23 cellular contexts compared by ENCODE assay signal in genomic region chr1:247295746-247296145, GRCh38. TPM values are rescaled to one million over a fixed set of nuclear protein-coding genes. Genes with fewer than 3 reads are reported as not detected.
DNase-seq lines count a peak whose midpoint lies in the region; ATAC-seq and TF ChIP-seq lines count a peak whose summit lies in the region.
"Had no signal": no experiment of that assay in that cellular context is flagged by ENCODE, and none has a peak within 500 bp of the region (broad histone marks: within the 10 kb centered on the region; RNA-seq: fewer than 3 reads in every experiment).

No MANE protein-coding gene starts in this region.

- TF ChIP-seq RAD21 in IMR-90 (IDR thresholded peaks at IDR 0.05; ENCODE audit: low read length): no peak

- no peak overlapping the region for H3K14ac ChIP-seq in IMR-90 (replicated peaks; ENCODE audit: low read depth, low read length)

- no peak overlapping the region; the same call in 1 of the 2 replicates for H3K27ac Mint-ChIP-seq in GM23338

- H3K4me2 ChIP-seq in GM23338 (peak overlapping the region; percentile 33; the same call in 1 of the 2 replicates), IMR-90 (ENCODE audit: low read depth, low read length) (no peak overlapping the region), mesendoderm (ENCODE audit: low read length) (no peak overlapping the region)
- H3K4me2 ChIP-seq: SK-N-SH had no signal

- TF ChIP-seq CTCF in GM23338 (conservative IDR thresholded peaks at IDR 0.05; ENCODE audit: low read depth in 2 of 2) (no peak), IMR-90 (conservative IDR thresholded peaks at IDR 0.05; ENCODE audit: low read depth, low read length) (no peak), fibroblast of pulmonary artery (IDR thresholded peaks at IDR 0.05; ENCODE audit: low read length, missing control alignments) (no peak)

- in situ Hi-C loops in IMR-90 (cut with MboI; ENCODE audit: low sequenced_read_pairs): no loop called here

- H3K18ac ChIP-seq in IMR-90 (ENCODE audit: low read depth, low read length) (no peak overlapping the region), mesendoderm (ENCODE audit: low read length) (no peak overlapping the region)

- H2BK15ac ChIP-seq in IMR-90 (ENCODE audit: low read depth, low read length): no peak overlapping the region
- no peak overlapping the region for H2BK15ac ChIP-seq in mesendoderm (replicated peaks; ENCODE audit: low read depth)

- no peaks in the 10 kb centered on the region for H3K9me3 ChIP-seq in IMR-90 (ENCODE audit: control insufficient read depth, insufficient read depth, low read length)
- H3K9me3 ChIP-seq: SK-N-SH had no signal

- H3K4me3 ChIP-seq in GM23338: 0 out of 2 replicates have a peak overlapping the region, but pooled peaks have one; percentile 17
- H3K4me3 ChIP-seq in IMR-90 (ENCODE audit: insufficient read depth, low read depth, low read length): no peak overlapping the region
- H3K4me3 ChIP-seq in fibroblast of pulmonary artery (replicated peaks; ENCODE audit: low read depth, low read length): no peak overlapping the region
- no peak overlapping the region for H3K4me3 ChIP-seq in mesendoderm (ENCODE audit: low read length)
- H3K4me3 ChIP-seq: GM23248 had no signal

- intact Hi-C loops in IMR-90 (cut with micrococcal nuclease): loop anchor here (10.0 kb wide), 1 partner anchor 191 kb away; the partner anchor contains the start of gene ZNF669

- H2AFZ ChIP-seq in GM23338 (no peak overlapping the region), IMR-90 (replicated peaks; ENCODE audit: low read length, poor library complexity) (no peak overlapping the region)
- H2AFZ ChIP-seq: GM23248 had no signal

- H4K5ac ChIP-seq in IMR-90 (ENCODE audit: low read depth, low read length): no peak overlapping the region
- no peak overlapping the region for H4K5ac ChIP-seq in mesendoderm (ENCODE audit: low read length)

- DNase-seq in GM23338 (ENCODE audit: low spot score): no peak
- DNase-seq in IMR-90: peak; percentile 17
- DNase-seq in fibroblast of pulmonary artery (ENCODE audit: low read depth): peak; percentile 27
- peak; percentile 80 for DNase-seq in mesendoderm
- DNase-seq in NOMO-1 treated with dmso at 0.1 percent for 144 hours (lab: John Stamatoyannopoulos, UW; ENCODE audit: unreplicated experiment): no peak
- DNase-seq: 8988T, Calu3, DMS79 treated with DMSO at 0.1 percent for 48 hours, NCI-H1092, NCI-H1417 treated with DMSO at 0.1 percent for 48 hours, NCI-H1694 treated with DMSO at 0.1 percent for 48 hours, NCI-H2081, NCI-H510A, NCI-H69, PC-3, SK-N-SH, SW 1271 had no signal

- H3K9me1 ChIP-seq in IMR-90 (ENCODE audit: insufficient read depth, low read length): peaks cover 8% of the 10 kb centered on the region; the same call in 1 of the 2 replicates

- BruUV-seq in IMR-90 (replicated peaks; lab: Mats Ljungman, UMichigan): no TSS peak

- H3K36me3 ChIP-seq in GM23338 (ENCODE audit: insufficient read depth) (no peaks in the 10 kb centered on the region), IMR-90 (ENCODE audit: control insufficient read depth, insufficient read depth, low read length) (peaks cover 23% of the 10 kb centered on the region), mesendoderm (ENCODE audit: control insufficient read depth, insufficient read depth, low read length) (peaks cover 3% of the 10 kb centered on the region)

- ATAC-seq in GM23338 (no peak), IMR-90 (ENCODE audit: low read depth) (no peak), HG03175 (IDR thresholded peaks at IDR 0.05; ENCODE audit: unreplicated experiment) (no peak), HG02938 (IDR thresholded peaks at IDR 0.05; ENCODE audit: unreplicated experiment) (no peak), GM21360 (IDR thresholded peaks at IDR 0.05; ENCODE audit: unreplicated experiment) (no peak)
- ATAC-seq: HCT116, PC-3 had no signal

- no peak overlapping the region for H2AK9ac ChIP-seq in IMR-90 (replicated peaks; ENCODE audit: low read depth, low read length, poor library complexity)

- no peaks in the 10 kb centered on the region for H3K9me3 Mint-ChIP-seq in GM23338

- no peak overlapping the region for H3K27ac ChIP-seq in GM23338 (ENCODE audit: low read depth)
- no peak overlapping the region for H3K27ac ChIP-seq in IMR-90 (ENCODE audit: insufficient read depth, low read length)
- H3K27ac ChIP-seq in mesendoderm (ENCODE audit: low read depth, low read length): peak overlapping the region; percentile 73
- H3K27ac ChIP-seq: GM23248 had no signal

- POLR2A ChIA-PET in IMR-90 (lab: Charles Lee; ENCODE audit: unreplicated experiment): no interaction called here

- H3K56ac ChIP-seq in IMR-90 (ENCODE audit: extremely low read depth, insufficient read depth, low read length) (no peak overlapping the region), mesendoderm (ENCODE audit: low read length) (peak overlapping the region; percentile 29)

- H4K20me1 ChIP-seq in GM23338 (replicated peaks; ENCODE audit: insufficient read depth) (no peaks in the 10 kb centered on the region), IMR-90 (ENCODE audit: insufficient read depth, low read length) (peaks cover 4% of the 10 kb centered on the region; the same call in 1 of the 2 replicates)

- peaks cover 14% of the 10 kb centered on the region; the same call in 1 of the 2 replicates for H3K9me2 ChIP-seq in GM23338 (ENCODE audit: insufficient read depth)
- H3K9me2 ChIP-seq: SK-N-SH had no signal

- H2BK5ac ChIP-seq in IMR-90 (ENCODE audit: low read depth, low read length, poor library complexity, severe bottlenecking) (no peak overlapping the region), mesendoderm (ENCODE audit: low read length) (peak overlapping the region; percentile 86)

- H2AK5ac ChIP-seq in IMR-90 (ENCODE audit: low read depth, low read length) (no peak overlapping the region), mesendoderm (ENCODE audit: low read length) (no peak overlapping the region)

- H2BK120ac ChIP-seq in IMR-90 (ENCODE audit: low read depth, low read length) (no peak overlapping the region), mesendoderm (ENCODE audit: low read depth, low read length) (no peak overlapping the region)

- no peak overlapping the region for H4K91ac ChIP-seq in IMR-90 (ENCODE audit: insufficient read depth, low read depth, low read length)

- TF ChIP-seq POLR2A in IMR-90 (IDR thresholded peaks at IDR 0.05; ENCODE audit: low read depth, low read length): no peak

- H3K9ac ChIP-seq in IMR-90 (ENCODE audit: low read depth, low read length): no peak overlapping the region
- H3K9ac ChIP-seq in mesendoderm (ENCODE audit: low read length): no peak overlapping the region
- H3K9ac ChIP-seq: GM23248, SK-N-SH had no signal

- no CpG with 5 or more reads among the region's 5 CpGs for WGBS in IMR-90 (ENCODE audit: extremely low coverage in 2 of 2, insufficient read length in 1 of 2), 2 experiments
- WGBS in mesendoderm (ENCODE audit: extremely low coverage, insufficient coverage, low lambda C conversion rate): no CpG with 5 or more reads among the region's 5 CpGs

- H3K79me1 ChIP-seq in IMR-90 (ENCODE audit: low read depth in 1 of 2, low read length in 2 of 2) (no peaks in the 10 kb centered on the region), mesendoderm (ENCODE audit: low read length) (no peaks in the 10 kb centered on the region)

- H3K4me1 ChIP-seq in GM23338 (ENCODE audit: insufficient read depth) (peaks cover 74% of the 10 kb centered on the region), IMR-90 (ENCODE audit: control insufficient read depth, insufficient read depth, low read length) (peaks cover 10% of the 10 kb centered on the region), mesendoderm (ENCODE audit: control insufficient read depth, low read depth, low read length) (peaks cover 43% of the 10 kb centered on the region)

- H3K4me1 Mint-ChIP-seq in GM23338: peaks cover 82% of the 10 kb centered on the region

- dilution Hi-C loops in IMR-90 (cut with HindIII; ENCODE audit: low sequenced_read_pairs, unreplicated experiment): no loop called here

- H3K79me2 ChIP-seq in GM23338 (replicated peaks; ENCODE audit: insufficient read depth) (no peaks in the 10 kb centered on the region), mesendoderm (ENCODE audit: control insufficient read depth, insufficient read depth, low read length) (no peaks in the 10 kb centered on the region)

- peaks cover 7% of the 10 kb centered on the region for H3F3A ChIP-seq in GM23338 (replicated peaks; ENCODE audit: low read depth)

- peak overlapping the region; percentile 35; the same call in 2 of the 3 replicates for H3K4me3 Mint-ChIP-seq in GM23338

- H4K8ac ChIP-seq in IMR-90 (ENCODE audit: low read depth in 2 of 2, low read length in 2 of 2) (no peak overlapping the region), mesendoderm (ENCODE audit: low read depth, low read length) (no peak overlapping the region)

- no peak overlapping the region for H2BK20ac ChIP-seq in IMR-90 (ENCODE audit: low read depth, low read length)

- peaks cover 7% of the 10 kb centered on the region for H3K27me3 Mint-ChIP-seq in GM23338 (ENCODE audit: insufficient read depth, low read depth, poor library complexity)

- no peaks in the 10 kb centered on the region for H3K27me3 ChIP-seq in GM23338 (ENCODE audit: insufficient read depth)
- H3K27me3 ChIP-seq in IMR-90 (ENCODE audit: control insufficient read depth, insufficient read depth, low read length): no peaks in the 10 kb centered on the region
- H3K27me3 ChIP-seq in mesendoderm (ENCODE audit: insufficient read depth, low read length, poor library complexity): no peaks in the 10 kb centered on the region

- peaks cover 45% of the 10 kb centered on the region for H3K36me3 Mint-ChIP-seq in GM23338 (ENCODE audit: low read depth)

- CTCF ChIA-PET in IMR-90 (lab: Yijun Ruan, JAX): no interaction called here

- H3K4ac ChIP-seq in IMR-90 (ENCODE audit: low read depth, low read length): no peak overlapping the region
- no peak overlapping the region for H3K4ac ChIP-seq in mesendoderm (ENCODE audit: low read depth, low read length)

- H3K23ac ChIP-seq in IMR-90 (ENCODE audit: low read depth, low read length) (no peak overlapping the region), mesendoderm (ENCODE audit: low read length) (no peak overlapping the region)

RNA-seq across cellular contexts. Expression of gene ZNF496, which starts 35.9 kb away (rescaled TPM):
- total RNA-seq in GM23338 (2014; rRNA removed; shearing (Covaris generic)): 102 and 127 TPM in 2 replicates
- polyA plus RNA-seq in GM23338 (2016; fragmentation: Nextera tagmentation; extraction: Ambion mirVana): 20.4 and 22.0 TPM in 2 replicates
- 8.9 and 11.7 TPM in 2 replicates for total RNA-seq in IMR-90 (2012; rRNA removed)
- polyA plus RNA-seq in IMR-90 (2012; rRNA removed): 16.2 and 17.1 TPM in 2 replicates
- 13.7 and 15.5 TPM in 2 replicates for polyA plus RNA-seq in IMR-90 (2012; cell fraction: cytosol; rRNA removed)
- polyA plus RNA-seq in IMR-90 (2012; cell fraction: nucleus; rRNA removed; ENCODE audit: low replicate concordance): 22.8 and 27.3 TPM in 2 replicates
- 25.4 TPM for polyA plus RNA-seq in mesendoderm (2013, experiment 1 of 2)
- polyA plus RNA-seq in mesendoderm (2013, experiment 2 of 2): 26.3 TPM

RNA-seq across cellular contexts. Expression of gene VN1R5, which starts 39.9 kb away (rescaled TPM):
- total RNA-seq in GM23338 (2014; rRNA removed; shearing (Covaris generic)): not detected in 2 replicates
- not detected in 2 replicates for polyA plus RNA-seq in GM23338 (2016; fragmentation: Nextera tagmentation; extraction: Ambion mirVana)
- total RNA-seq in IMR-90 (2012; rRNA removed): not detected in 2 replicates
- not detected in 2 replicates for polyA plus RNA-seq in IMR-90 (2012; rRNA removed)
- polyA plus RNA-seq in IMR-90 (2012; cell fraction: cytosol; rRNA removed): not detected in 2 replicates
- polyA plus RNA-seq in IMR-90 (2012; cell fraction: nucleus; rRNA removed; ENCODE audit: low replicate concordance): not detected in 2 replicates
- polyA plus RNA-seq in mesendoderm (2013, experiment 1 of 2): not detected
- polyA plus RNA-seq in mesendoderm (2013, experiment 2 of 2): not detected
- total RNA-seq: Calu3, GM23248, PC-3 had no signal
- polyA plus RNA-seq: BJ, GM23248, SK-N-SH had no signal

Comparison
In these comparisons a context has a peak if more than half of its experiments do, and no peak if none do; other contexts are left out.
1. DNase-seq: peak in IMR-90 (single experiment), fibroblast of pulmonary artery (single experiment) and mesendoderm (single experiment); none in GM23338 (single experiment) and NOMO-1 treated with dmso at 0.1 percent for 144 hours (single experiment).